Comparison of ENCODE assay signal across 8 cellular contexts in the genomic region with DNA sequence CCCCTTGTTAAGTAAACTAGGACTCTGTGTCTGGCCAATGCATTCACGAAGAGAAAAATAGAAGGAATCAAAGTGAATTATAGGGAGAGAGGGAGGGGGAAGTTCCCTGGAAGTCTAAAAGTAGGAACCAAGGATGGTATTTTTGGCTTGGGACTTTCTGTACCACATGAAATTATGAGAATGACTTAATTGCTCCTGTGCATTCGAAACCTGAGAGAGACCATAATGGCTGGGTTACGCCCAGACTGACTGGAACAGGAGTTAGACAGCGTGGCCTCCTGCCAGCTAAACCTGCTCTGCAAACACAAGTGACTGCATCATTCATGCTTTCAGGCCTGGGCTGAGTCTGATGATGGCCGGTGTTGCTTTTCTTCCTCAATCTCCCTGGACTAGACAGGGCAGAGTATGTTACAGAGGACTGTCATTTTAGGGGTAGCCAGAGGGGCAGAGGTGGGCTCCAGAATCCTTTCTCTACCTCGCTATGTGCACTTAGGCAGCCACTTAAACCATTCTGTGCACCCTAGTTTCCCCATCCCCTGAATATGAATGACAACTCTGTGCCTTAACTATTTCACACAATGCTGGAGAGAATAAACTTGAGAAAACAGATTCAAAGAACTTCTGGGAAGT. TPM values are rescaled to one million over a fixed set of nuclear protein-coding genes. Genes with fewer than 3 reads are reported as not detected.
DNase-seq lines count a peak whose midpoint lies in the region; ATAC-seq and TF ChIP-seq lines count a peak whose summit lies in the region.

No MANE protein-coding gene starts in this region.

- H3K27ac ChIP-seq in thyroid gland, result peak overlapping the region; percentile 42 to 73 (median 68)

- peaks cover 35 to 44% of the 10 kb centered on the region in 2 donors for H3K4me1 ChIP-seq in thyroid gland

- H3K9me3 ChIP-seq in thyroid gland, result no peaks in the 10 kb centered on the region

- peak; percentile 48 for DNase-seq in GM19240 (ENCODE audit: insufficient read length, low spot score)
- peak; percentile 47 for DNase-seq in NCI-H748 treated with DMSO at 0.1 percent for 48 hours (lab: John Stamatoyannopoulos, UW)
- peak; percentile 66 for DNase-seq in left cardiac atrium
- DNase-seq in thyroid gland, result peak; percentile 95 to 96
- no peak for DNase-seq in central memory CD4-positive, alpha-beta T cell
- no peak for DNase-seq in activated naive CD4-positive, alpha-beta T cell (lab: John Stamatoyannopoulos, UW)
- no peak for DNase-seq in globus pallidus (ENCODE audit: low spot score)

- no peak for TF ChIP-seq CTCF in thyroid gland (IDR thresholded peaks at IDR 0.05)

- H3K27me3 ChIP-seq in thyroid gland, result no peaks in the 10 kb centered on the region

- intact Hi-C loops in left cardiac atrium (cut with DNase I) (no loop called here), thyroid gland (cut with DNase I) (loop anchor here (10.0 kb wide), 1 partner anchor 61 kb away; the partner anchor contains the start of gene MYO1E)

- no peak for TF ChIP-seq POLR2A in thyroid gland (IDR thresholded peaks at IDR 0.05)

- H3K36me3 ChIP-seq in thyroid gland, result no peaks in the 10 kb centered on the region

- H3K4me3 ChIP-seq in thyroid gland (replicated peaks in 1 of 3), result no peak overlapping the region

- ATAC-seq in HG03135 (IDR thresholded peaks at IDR 0.05; ENCODE audit: unreplicated experiment), result peak; percentile 61
- peak; percentile 29 to 67 for ATAC-seq in left cardiac atrium

- 24 to 26% methylated on average over 6 of the region's 6 CpGs for WGBS in thyroid gland, 2 donors

RNA-seq across cellular contexts. Expression of gene MYO1E, which starts 58.9 kb away (rescaled TPM):
- total RNA-seq in left cardiac atrium, result 10 to 100 TPM; 32.1 to 49.5 TPM
- total RNA-seq in thyroid gland, result 10 to 100 TPM; 19.5 to 56.6 (median 34.6) TPM

Comparison
In these comparisons a context has a peak if more than half of its experiments do, and no peak if none do; other contexts are left out.
1. DNase-seq: peak in GM19240 (single experiment), NCI-H748 treated with DMSO at 0.1 percent for 48 hours (single experiment), left cardiac atrium (single experiment) and thyroid gland (2 of 2); none in central memory CD4-positive, alpha-beta T cell (single experiment), activated naive CD4-positive, alpha-beta T cell (0 of 4) and globus pallidus (single experiment).